In genomic region chr17:14095202-14095601, GRCh38 we compare ENCODE assay signal across 25 cellular contexts.
"Had no signal": no experiment of that assay in that cellular context is flagged by ENCODE, and none has a peak within 500 bp of the region (broad histone marks: within the 10 kb centered on the region; RNA-seq: fewer than 3 reads in every experiment).

No MANE protein-coding gene starts in this region.

- H3K36me3 Mint-ChIP-seq: activated naive CD4-positive, alpha-beta T cell treated with anti-CD3 and anti-CD28 coated beads, Interleukin-2, amount 50 U/mL, for 72 hours; natural killer cell treated with Interleukin-12 subunit alpha and Interleukin-12 subunit beta and Interleukin-15 and Interleukin-18, amount 100 ng/mL, for 72 hours had no signal

- H3K9me3 Mint-ChIP-seq: activated naive CD4-positive, alpha-beta T cell treated with anti-CD3 and anti-CD28 coated beads, Interleukin-2, amount 50 U/mL, for 72 hours; activated T-cell treated with anti-CD3 and anti-CD28 coated beads, Interleukin-2, amount 50 U/mL, for 72 hours; central memory CD8-positive, alpha-beta T cell; dendritic cell treated with granulocyte-macrophage colony-stimulating factor and Interleukin-4, amounts not matched to agents 40 ng/mL and 50 ng/mL, for 4 days; endodermal cell; natural killer cell treated with Interleukin-12 subunit alpha and Interleukin-12 subunit beta and Interleukin-15 and Interleukin-18, amount 100 ng/mL, for 72 hours; stimulated activated memory B cell treated with anti-CD40 and anti-IgM and Interleukin-4, amounts not matched to agents 10 μg/mL and 1 μg/mL and 100 μg/mL, for 72 hours; stimulated activated naive CD8-positive, alpha-beta T cell treated with anti-CD3 and anti-CD28 coated beads, Interleukin-15, amount 100 ng/mL, for 72 hours had no signal

- H3K27me3 Mint-ChIP-seq: activated CD4-positive, alpha-beta T cell treated with anti-CD3 and anti-CD28 coated beads for 36 hours; activated CD8-positive, alpha-beta memory T cell treated with anti-CD3 and anti-CD28 coated beads, Interleukin-2, amount 10 ng/mL, durations not matched to agents 7 days and 5 days; central memory CD8-positive, alpha-beta T cell; dendritic cell treated with granulocyte-macrophage colony-stimulating factor and Interleukin-4, amounts not matched to agents 40 ng/mL and 50 ng/mL, for 4 days; natural killer cell treated with Interleukin-12 subunit alpha and Interleukin-12 subunit beta and Interleukin-15 and Interleukin-18, amount 100 ng/mL, for 72 hours; stimulated activated memory B cell treated with anti-CD40 and anti-IgM and Interleukin-4, amounts not matched to agents 10 μg/mL and 1 μg/mL and 100 μg/mL, for 72 hours; stimulated activated naive CD8-positive, alpha-beta T cell treated with anti-CD3 and anti-CD28 coated beads, Interleukin-15, amount 100 ng/mL, for 72 hours had no signal

- H3K27ac Mint-ChIP-seq: activated CD4-positive, alpha-beta T cell treated with anti-CD3 and anti-CD28 coated beads for 36 hours; activated CD8-positive, alpha-beta memory T cell treated with anti-CD3 and anti-CD28 coated beads, Interleukin-2, amount 10 ng/mL, durations not matched to agents 7 days and 5 days; activated CD8-positive, alpha-beta T cell treated with anti-CD3 and anti-CD28 coated beads, Interleukin-2, amount 10 ng/mL, durations not matched to agents 7 days and 5 days; activated naive CD4-positive, alpha-beta T cell treated with anti-CD3 and anti-CD28 coated beads, Interleukin-2, amount 50 U/mL, for 72 hours; activated T-cell treated with anti-CD3 and anti-CD28 coated beads, Interleukin-2, amount 50 U/mL, for 72 hours; dendritic cell treated with granulocyte-macrophage colony-stimulating factor and Interleukin-4, amounts not matched to agents 40 ng/mL and 50 ng/mL, for 4 days; endodermal cell; natural killer cell treated with Interleukin-12 subunit alpha and Interleukin-12 subunit beta and Interleukin-15 and Interleukin-18, amount 100 ng/mL, for 72 hours; stimulated activated memory B cell treated with anti-CD40 and anti-IgM and Interleukin-4, amounts not matched to agents 10 μg/mL and 1 μg/mL and 100 μg/mL, for 72 hours; stimulated activated naive CD8-positive, alpha-beta T cell treated with anti-CD3 and anti-CD28 coated beads, Interleukin-15, amount 100 ng/mL, for 72 hours had no signal

- H3K4me3 Mint-ChIP-seq: activated CD4-positive, alpha-beta T cell treated with anti-CD3 and anti-CD28 coated beads for 36 hours; activated CD8-positive, alpha-beta memory T cell treated with anti-CD3 and anti-CD28 coated beads, Interleukin-2, amount 10 ng/mL, durations not matched to agents 7 days and 5 days; activated CD8-positive, alpha-beta T cell treated with anti-CD3 and anti-CD28 coated beads, Interleukin-2, amount 10 ng/mL, durations not matched to agents 7 days and 5 days; activated T-cell treated with anti-CD3 and anti-CD28 coated beads, Interleukin-2, amount 50 U/mL, for 72 hours; central memory CD8-positive, alpha-beta T cell; dendritic cell treated with granulocyte-macrophage colony-stimulating factor and Interleukin-4, amounts not matched to agents 40 ng/mL and 50 ng/mL, for 4 days; endodermal cell; natural killer cell treated with Interleukin-12 subunit alpha and Interleukin-12 subunit beta and Interleukin-15 and Interleukin-18, amount 100 ng/mL, for 72 hours; stimulated activated memory B cell treated with anti-CD40 and anti-IgM and Interleukin-4, amounts not matched to agents 10 μg/mL and 1 μg/mL and 100 μg/mL, for 72 hours; stimulated activated naive CD8-positive, alpha-beta T cell treated with anti-CD3 and anti-CD28 coated beads, Interleukin-15, amount 100 ng/mL, for 72 hours had no signal

- DNase-seq: activated CD4-positive, alpha-beta T cell treated with anti-CD3 and anti-CD28 coated beads for 36 hours; activated CD4-positive, CD25-positive, alpha-beta regulatory T cell; activated CD8-positive, alpha-beta memory T cell treated with anti-CD3 and anti-CD28 coated beads, Interleukin-2, amount 10 ng/mL, durations not matched to agents 7 days and 5 days; activated CD8-positive, alpha-beta T cell treated with anti-CD3 and anti-CD28 coated beads, Interleukin-2, amount 10 ng/mL, durations not matched to agents 7 days and 5 days; activated naive CD4-positive, alpha-beta T cell; activated T-cell treated with anti-CD3 and anti-CD28 coated beads, Interleukin-2, amount 50 U/mL, for 72 hours; endodermal cell; foreskin fibroblast; head of caudate nucleus; hippocampal formation; left colon; mucosa of descending colon; ovary; retina; stimulated activated CD4-positive, alpha-beta T cell treated with anti-CD3 and anti-CD28 coated beads, Interleukin-1b, Interleukin-23, amount 100 ng/mL, for 48 hours; stimulated activated CD4-positive, alpha-beta T cell treated with anti-CD3 and anti-CD28 coated beads, Interleukin-4, amount 100 ng/mL, for 4 hours; stimulated activated CD8-positive, alpha-beta memory T cell treated with anti-CD3 and anti-CD28 coated beads, Interleukin-4, amount 100 ng/mL, for 48 hours; stimulated activated naive CD8-positive, alpha-beta T cell treated with anti-CD3 and anti-CD28 coated beads, Interleukin-15, amount 100 ng/mL, for 72 hours; substantia nigra had no signal

- ATAC-seq: activated CD4-positive, alpha-beta T cell treated with anti-CD3 and anti-CD28 coated beads for 36 hours; activated CD8-positive, alpha-beta memory T cell treated with anti-CD3 and anti-CD28 coated beads, Interleukin-2, amount 10 ng/mL, durations not matched to agents 7 days and 5 days; activated CD8-positive, alpha-beta T cell treated with anti-CD3 and anti-CD28 coated beads, Interleukin-2, amount 10 ng/mL, durations not matched to agents 7 days and 5 days; activated naive CD4-positive, alpha-beta T cell treated with anti-CD3 and anti-CD28 coated beads, Interleukin-2, amount 50 U/mL, for 72 hours; activated T-cell treated with anti-CD3 and anti-CD28 coated beads, Interleukin-2, amount 50 U/mL, for 72 hours; esophagus mucosa; left colon; mucosa of descending colon; stimulated activated memory B cell treated with anti-CD40 and anti-IgM and Interleukin-4, amounts not matched to agents 10 μg/mL and 1 μg/mL and 100 μg/mL, for 72 hours; stimulated activated naive CD8-positive, alpha-beta T cell treated with anti-CD3 and anti-CD28 coated beads, Interleukin-15, amount 100 ng/mL, for 72 hours had no signal
